ENCODE assay signal across 30 cellular contexts in the genomic region with DNA sequence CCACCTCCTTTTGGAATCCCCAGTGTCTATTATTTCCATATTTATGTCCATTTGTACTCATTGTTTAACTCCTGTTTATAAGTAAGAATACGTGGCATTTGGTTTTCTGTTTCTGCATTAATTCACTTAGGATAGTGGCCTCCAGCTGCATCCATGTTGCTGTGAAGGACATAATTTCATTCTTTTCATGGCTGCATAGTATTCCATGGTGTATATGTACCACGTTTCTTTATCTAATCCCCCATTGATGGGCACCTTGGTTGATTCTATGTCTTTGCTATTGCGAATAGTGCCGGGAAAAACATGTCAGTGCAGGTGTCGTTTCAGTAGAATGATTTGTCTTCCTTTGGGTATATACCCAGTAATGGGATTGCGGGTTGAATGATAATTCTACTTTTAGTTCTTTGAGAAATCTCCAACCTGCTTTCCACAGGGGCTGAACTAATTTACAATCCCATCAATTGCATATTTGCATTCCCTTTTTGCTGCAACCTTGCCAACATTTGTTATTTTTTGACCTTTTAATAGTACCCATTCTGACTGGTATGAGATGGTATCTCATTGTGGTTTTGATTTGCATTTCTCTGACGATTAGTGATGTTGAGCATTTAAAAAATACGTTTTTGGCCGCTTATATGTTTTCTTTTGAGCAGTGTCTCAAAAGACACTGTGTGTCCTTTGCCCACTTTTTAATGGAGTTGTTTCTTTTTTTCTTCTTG.
"Had no signal": no experiment of that assay in that cellular context is flagged by ENCODE, and none has a peak within 500 bp of the region (broad histone marks: within the 10 kb centered on the region; RNA-seq: fewer than 3 reads in every experiment).

No MANE protein-coding gene starts in this region.

- ATAC-seq: activated CD4-positive, alpha-beta T cell treated with anti-CD3 and anti-CD28 coated beads for 36 hours; activated CD8-positive, alpha-beta memory T cell treated with anti-CD3 and anti-CD28 coated beads, Interleukin-2, amount 10 ng/mL, durations not matched to agents 7 days and 5 days; activated CD8-positive, alpha-beta T cell treated with anti-CD3 and anti-CD28 coated beads, Interleukin-2, amount 10 ng/mL, durations not matched to agents 7 days and 5 days; activated naive CD8-positive, alpha-beta T cell treated with anti-CD3 and anti-CD28 coated beads, Interleukin-2, amount 50 U/mL, for 24 hours; body of pancreas; effector memory CD8-positive, alpha-beta T cell; gastroesophageal sphincter; heart right ventricle had no signal

- H3K36me3 Mint-ChIP-seq: activated CD8-positive, alpha-beta memory T cell treated with anti-CD3 and anti-CD28 coated beads, Interleukin-2, amount 10 ng/mL, durations not matched to agents 7 days and 5 days; activated naive CD4-positive, alpha-beta T cell treated with anti-CD3 and anti-CD28 coated beads, Interleukin-2, amount 50 U/mL, for 24 hours; activated naive CD8-positive, alpha-beta T cell treated with anti-CD3 and anti-CD28 coated beads for 36 hours had no signal

- H3K27ac Mint-ChIP-seq: activated CD4-positive, alpha-beta memory T cell treated with anti-CD3 and anti-CD28 coated beads for 36 hours; activated CD4-positive, alpha-beta T cell treated with anti-CD3 and anti-CD28 coated beads for 36 hours; activated CD4-positive, alpha-beta T cell treated with anti-CD3 and anti-CD28 coated beads, Interleukin-2, amount 10 ng/mL, durations not matched to agents 24 days and 14 days; activated CD8-positive, alpha-beta memory T cell treated with anti-CD3 and anti-CD28 coated beads, Interleukin-2, amount 10 ng/mL, durations not matched to agents 7 days and 5 days; activated CD8-positive, alpha-beta T cell treated with anti-CD3 and anti-CD28 coated beads, Interleukin-2, amount 10 ng/mL, durations not matched to agents 7 days and 5 days; activated naive CD4-positive, alpha-beta T cell treated with anti-CD3 and anti-CD28 coated beads for 36 hours; activated naive CD4-positive, alpha-beta T cell treated with anti-CD3 and anti-CD28 coated beads, Interleukin-2, amount 50 U/mL, for 24 hours; activated naive CD8-positive, alpha-beta T cell treated with anti-CD3 and anti-CD28 coated beads for 36 hours; activated naive CD8-positive, alpha-beta T cell treated with anti-CD3 and anti-CD28 coated beads, Interleukin-2, amount 50 U/mL, for 24 hours; activated T-helper 1 cell treated with anti-CD3 and anti-CD28 coated beads, Interleukin-12 subunit alpha, Interleukin-12 subunit beta, Interleukin-2, Interleukin-4 antibody, amounts not matched to agents 30 ng/mL and 10 ng/mL and 1 ng/mL, durations not matched to agents 14 hours and 24 hours and 36 hours; activated T-helper 2 cell treated with anti-CD3 and anti-CD28 coated beads, Interferon-gamma antibody, Interleukin-2, Interleukin-4, amounts not matched to agents 10 μg/mL and 5 μg/mL and 100 μg/mL, durations not matched to agents 14 hours and 24 hours and 36 hours; effector memory CD8-positive, alpha-beta T cell had no signal

- DNase-seq: activated CD4-positive, alpha-beta memory T cell treated with anti-CD3 and anti-CD28 coated beads for 36 hours; activated CD4-positive, alpha-beta T cell treated with anti-CD3 and anti-CD28 coated beads for 36 hours; activated CD4-positive, alpha-beta T cell treated with anti-CD3 and anti-CD28 coated beads, Interleukin-2, amount 10 ng/mL, durations not matched to agents 24 days and 14 days; activated CD4-positive, CD25-positive, alpha-beta regulatory T cell; activated CD4-positive, CD25-positive, alpha-beta regulatory T cell treated with anti-CD3 and anti-CD28 coated beads, Interleukin-2, amount 50 U/mL, for 72 hours; activated CD8-positive, alpha-beta memory T cell treated with anti-CD3 and anti-CD28 coated beads, Interleukin-2, amount 10 ng/mL, durations not matched to agents 7 days and 5 days; activated CD8-positive, alpha-beta memory T cell treated with anti-CD3 and anti-CD28 coated beads, Interleukin-2, amount 50 U/mL, for 4 hours; activated CD8-positive, alpha-beta T cell treated with anti-CD3 and anti-CD28 coated beads, Interleukin-2, amount 10 ng/mL, durations not matched to agents 7 days and 5 days; activated naive CD4-positive, alpha-beta T cell treated with anti-CD3 and anti-CD28 coated beads for 36 hours; activated naive CD8-positive, alpha-beta T cell treated with anti-CD3 and anti-CD28 coated beads for 36 hours; activated naive CD8-positive, alpha-beta T cell treated with anti-CD3 and anti-CD28 coated beads, Interleukin-2, amount 50 U/mL, for 24 hours; activated T-cell treated with anti-CD3 and anti-CD28 coated beads, Interleukin-2, amount 50 U/mL, for 1 hour; activated T-cell treated with anti-CD3 and anti-CD28 coated beads, Interleukin-2, amount 50 U/mL, for 48 hours; adrenal gland; amygdala; body of pancreas; caudate nucleus; dermis blood vessel endothelial cell; effector CD4-positive, alpha-beta T cell; effector memory CD8-positive, alpha-beta T cell; esophagus squamous epithelium; foreskin melanocyte; heart right ventricle had no signal

- H3K4me1 Mint-ChIP-seq: activated CD4-positive, alpha-beta T cell treated with anti-CD3 and anti-CD28 coated beads for 36 hours; activated CD8-positive, alpha-beta memory T cell treated with anti-CD3 and anti-CD28 coated beads, Interleukin-2, amount 10 ng/mL, durations not matched to agents 7 days and 5 days; activated naive CD4-positive, alpha-beta T cell treated with anti-CD3 and anti-CD28 coated beads, Interleukin-2, amount 50 U/mL, for 24 hours; activated naive CD8-positive, alpha-beta T cell treated with anti-CD3 and anti-CD28 coated beads for 36 hours; activated naive CD8-positive, alpha-beta T cell treated with anti-CD3 and anti-CD28 coated beads, Interleukin-2, amount 50 U/mL, for 24 hours had no signal

- H3K4me1 ChIP-seq: adrenal gland, body of pancreas, esophagus squamous epithelium, gastroesophageal sphincter had no signal

- H3K27me3 ChIP-seq: adrenal gland, body of pancreas, gastroesophageal sphincter, heart right ventricle, hepatocyte had no signal

- H3K4me3 ChIP-seq: adrenal gland, body of pancreas, coronary artery, esophagus squamous epithelium, gastroesophageal sphincter, heart right ventricle, hepatocyte had no signal

- H3K27ac ChIP-seq: adrenal gland, body of pancreas, coronary artery, epithelial cell of prostate, esophagus squamous epithelium, gastroesophageal sphincter, heart right ventricle, hepatocyte had no signal

- H3K4me3 Mint-ChIP-seq: activated CD4-positive, alpha-beta memory T cell treated with anti-CD3 and anti-CD28 coated beads for 36 hours; activated CD4-positive, alpha-beta T cell treated with anti-CD3 and anti-CD28 coated beads for 36 hours; activated CD4-positive, alpha-beta T cell treated with anti-CD3 and anti-CD28 coated beads, Interleukin-2, amount 10 ng/mL, durations not matched to agents 24 days and 14 days; activated CD8-positive, alpha-beta memory T cell treated with anti-CD3 and anti-CD28 coated beads, Interleukin-2, amount 10 ng/mL, durations not matched to agents 7 days and 5 days; activated CD8-positive, alpha-beta T cell treated with anti-CD3 and anti-CD28 coated beads, Interleukin-2, amount 10 ng/mL, durations not matched to agents 7 days and 5 days; activated naive CD4-positive, alpha-beta T cell treated with anti-CD3 and anti-CD28 coated beads for 36 hours; activated naive CD4-positive, alpha-beta T cell treated with anti-CD3 and anti-CD28 coated beads, Interleukin-2, amount 50 U/mL, for 24 hours; activated naive CD8-positive, alpha-beta T cell treated with anti-CD3 and anti-CD28 coated beads for 36 hours; activated naive CD8-positive, alpha-beta T cell treated with anti-CD3 and anti-CD28 coated beads, Interleukin-2, amount 50 U/mL, for 24 hours; activated T-helper 1 cell treated with anti-CD3 and anti-CD28 coated beads, Interleukin-12 subunit alpha, Interleukin-12 subunit beta, Interleukin-2, Interleukin-4 antibody, amounts not matched to agents 30 ng/mL and 10 ng/mL and 1 ng/mL, durations not matched to agents 14 hours and 24 hours and 36 hours; effector memory CD8-positive, alpha-beta T cell had no signal

- H3K9me3 Mint-ChIP-seq: activated naive CD4-positive, alpha-beta T cell treated with anti-CD3 and anti-CD28 coated beads, Interleukin-2, amount 50 U/mL, for 24 hours; effector memory CD8-positive, alpha-beta T cell had no signal

- H3K27me3 Mint-ChIP-seq: activated CD4-positive, alpha-beta T cell treated with anti-CD3 and anti-CD28 coated beads for 36 hours; activated naive CD4-positive, alpha-beta T cell treated with anti-CD3 and anti-CD28 coated beads, Interleukin-2, amount 50 U/mL, for 24 hours; activated naive CD8-positive, alpha-beta T cell treated with anti-CD3 and anti-CD28 coated beads for 36 hours; activated naive CD8-positive, alpha-beta T cell treated with anti-CD3 and anti-CD28 coated beads, Interleukin-2, amount 50 U/mL, for 24 hours had no signal

- H3K9me3 ChIP-seq: adrenal gland, body of pancreas had no signal

- H3K36me3 ChIP-seq: adrenal gland, esophagus squamous epithelium, gastroesophageal sphincter, heart right ventricle had no signal
